In the genomic region with DNA sequence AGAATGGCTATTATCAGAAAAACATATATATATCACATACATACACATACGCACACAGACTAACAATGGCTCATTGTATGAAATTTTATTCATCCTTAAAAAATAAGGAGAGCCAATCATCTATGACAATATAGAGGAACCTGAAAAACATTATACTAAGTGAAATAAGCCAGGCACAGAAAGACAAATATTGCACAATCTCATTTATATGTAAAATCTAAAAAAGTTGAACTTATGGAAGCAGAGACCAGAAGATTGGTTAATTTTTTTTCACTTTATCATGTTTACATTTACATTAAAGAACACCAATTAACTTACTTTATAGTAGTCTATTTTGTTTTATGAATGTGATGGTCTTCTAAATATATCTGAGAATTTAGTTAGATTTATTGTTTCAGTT, we compare ENCODE assay signal across 27 cellular contexts.
"Had no signal": no experiment of that assay in that cellular context is flagged by ENCODE, and none has a peak within 500 bp of the region (broad histone marks: within the 10 kb centered on the region; RNA-seq: fewer than 3 reads in every experiment).

No MANE protein-coding gene starts in this region.

- ATAC-seq: stimulated activated effector memory CD8-positive, alpha-beta T cell treated with anti-CD3 and anti-CD28 coated beads, Interleukin-12 subunit alpha, Interleukin-12 subunit beta, amount 100 ng/mL, for 72 hours; stimulated activated memory B cell treated with anti-CD40 and anti-IgM and Interleukin-4, amounts not matched to agents 10 μg/mL and 1 μg/mL and 100 μg/mL, for 72 hours; stimulated activated naive B cell treated with anti-CD40 and anti-IgM and Interleukin-4, amounts not matched to agents 10 μg/mL and 1 μg/mL and 100 μg/mL, for 72 hours; stimulated activated naive CD8-positive, alpha-beta T cell treated with anti-CD3 and anti-CD28 coated beads, Interleukin-15, amount 100 ng/mL, for 72 hours; stimulated activated naive CD8-positive, alpha-beta T cell treated with anti-CD3 and anti-CD28 coated beads, Interleukin-15, Interleukin-2, amounts not matched to agents 100 U/mL and 50 U/mL, for 24 hours; upper lobe of right lung had no signal

- H3K9me3 ChIP-seq: suprapubic skin, testis, thoracic aorta, thyroid gland, tibial artery, upper lobe of left lung, upper lobe of right lung, uterus, vagina had no signal

- H3K4me1 ChIP-seq: stomach, suprapubic skin, testis, thyroid gland, tibial artery, tibial nerve, transverse colon, upper lobe of left lung, upper lobe of right lung, uterus, vagina had no signal

- H3K4me3 ChIP-seq: stomach, suprapubic skin, testis, thoracic aorta, thyroid gland, tibial artery, tibial nerve, transverse colon, upper lobe of left lung, upper lobe of right lung, uterus, vagina had no signal

- DNase-seq: stimulated activated CD4-positive, alpha-beta T cell treated with anti-CD3 and anti-CD28 coated beads, Interleukin-2, amount 100 ng/mL, for 48 hours; stimulated activated CD4-positive, alpha-beta T cell treated with anti-CD3 and anti-CD28 coated beads, Interleukin-4, amount 100 ng/mL, for 1 hour; stimulated activated CD4-positive, alpha-beta T cell treated with anti-CD3 and anti-CD28 coated beads, Interleukin-4, amount 100 ng/mL, for 24 hours; stimulated activated CD4-positive, alpha-beta T cell treated with anti-CD3 and anti-CD28 coated beads, Interleukin-4, amount 100 ng/mL, for 4 hours; stimulated activated CD8-positive, alpha-beta memory T cell treated with anti-CD3 and anti-CD28 coated beads, Interleukin-4, amount 100 ng/mL, for 48 hours; stimulated activated naive B cell treated with anti-CD40 and anti-IgM and Interleukin-4, amounts not matched to agents 10 μg/mL and 1 μg/mL and 100 μg/mL, for 72 hours; stimulated activated naive CD4-positive, alpha-beta T cell; stimulated activated naive CD4-positive, alpha-beta T cell treated with Interleukin-2 at 50 U/mL for 16 hours; stimulated activated naive CD8-positive, alpha-beta T cell treated with anti-CD3 and anti-CD28 coated beads, Interleukin-15, amount 100 ng/mL, for 72 hours; stimulated activated naive CD8-positive, alpha-beta T cell treated with anti-CD3 and anti-CD28 coated beads, Interleukin-15, Interleukin-2, amounts not matched to agents 100 U/mL and 50 U/mL, for 24 hours; stomach; substantia nigra; testis; thyroid gland; tibial artery; transverse colon; trophoblast cell; upper lobe of left lung; upper lobe of right lung; uterus had no signal

- H3K36me3 ChIP-seq: stomach, suprapubic skin, thoracic aorta, thyroid gland, tibial artery, tibial nerve, transverse colon, upper lobe of left lung, upper lobe of right lung, uterus, vagina had no signal

- FAIRE-seq: urothelium cell line had no signal

- H3K27me3 ChIP-seq: stomach, suprapubic skin, testis, thyroid gland, tibial artery, tibial nerve, transverse colon, upper lobe of left lung, upper lobe of right lung, uterus, vagina had no signal

- H3K27ac ChIP-seq: stomach, suprapubic skin, testis, thoracic aorta, thyroid gland, tibial artery, tibial nerve, transverse colon, upper lobe of left lung, upper lobe of right lung, uterus, vagina had no signal
